ENCODE assay signal across 1 cellular context in genomic region chr5:135662683-135663082, GRCh38.
TF ChIP-seq lines count a peak whose summit lies in the region.

No MANE protein-coding gene starts in this region.

TF ChIP-seq in WTC11, 78 proteins besides CTCF, POLR2A, EP300 and RAD21 (continued from another document):
- TF ChIP-seq KAT7 (CRISPR knock-in tag; IDR thresholded peaks at IDR 0.05; ENCODE audit: borderline replicate concordance) (no peak), NFATC4 (CRISPR knock-in tag; IDR thresholded peaks at IDR 0.05) (no peak), PREB (CRISPR knock-in tag; IDR thresholded peaks at IDR 0.05; ENCODE audit: borderline replicate concordance) (no peak), MXD4 (CRISPR knock-in tag; IDR thresholded peaks at IDR 0.05; ENCODE audit: borderline replicate concordance) (no peak), ETV6 (CRISPR knock-in tag; IDR thresholded peaks at IDR 0.05) (no peak), SMAD4 (CRISPR knock-in tag; IDR thresholded peaks at IDR 0.05) (no peak), NFYB (CRISPR knock-in tag; conservative IDR thresholded peaks at IDR 0.05; ENCODE audit: low read depth) (no peak)
- TF ChIP-seq, protein P1, sequence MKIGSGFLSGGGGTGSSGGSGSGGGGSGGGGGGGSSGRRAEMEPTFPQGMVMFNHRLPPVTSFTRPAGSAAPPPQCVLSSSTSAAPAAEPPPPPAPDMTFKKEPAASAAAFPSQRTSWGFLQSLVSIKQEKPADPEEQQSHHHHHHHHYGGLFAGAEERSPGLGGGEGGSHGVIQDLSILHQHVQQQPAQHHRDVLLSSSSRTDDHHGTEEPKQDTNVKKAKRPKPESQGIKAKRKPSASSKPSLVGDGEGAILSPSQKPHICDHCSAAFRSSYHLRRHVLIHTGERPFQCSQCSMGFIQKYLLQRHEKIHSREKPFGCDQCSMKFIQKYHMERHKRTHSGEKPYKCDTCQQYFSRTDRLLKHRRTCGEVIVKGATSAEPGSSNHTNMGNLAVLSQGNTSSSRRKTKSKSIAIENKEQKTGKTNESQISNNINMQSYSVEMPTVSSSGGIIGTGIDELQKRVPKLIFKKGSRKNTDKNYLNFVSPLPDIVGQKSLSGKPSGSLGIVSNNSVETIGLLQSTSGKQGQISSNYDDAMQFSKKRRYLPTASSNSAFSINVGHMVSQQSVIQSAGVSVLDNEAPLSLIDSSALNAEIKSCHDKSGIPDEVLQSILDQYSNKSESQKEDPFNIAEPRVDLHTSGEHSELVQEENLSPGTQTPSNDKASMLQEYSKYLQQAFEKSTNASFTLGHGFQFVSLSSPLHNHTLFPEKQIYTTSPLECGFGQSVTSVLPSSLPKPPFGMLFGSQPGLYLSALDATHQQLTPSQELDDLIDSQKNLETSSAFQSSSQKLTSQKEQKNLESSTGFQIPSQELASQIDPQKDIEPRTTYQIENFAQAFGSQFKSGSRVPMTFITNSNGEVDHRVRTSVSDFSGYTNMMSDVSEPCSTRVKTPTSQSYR (CRISPR knock-in tag; IDR thresholded peaks at IDR 0.05) = no peak
